In the genomic region with DNA sequence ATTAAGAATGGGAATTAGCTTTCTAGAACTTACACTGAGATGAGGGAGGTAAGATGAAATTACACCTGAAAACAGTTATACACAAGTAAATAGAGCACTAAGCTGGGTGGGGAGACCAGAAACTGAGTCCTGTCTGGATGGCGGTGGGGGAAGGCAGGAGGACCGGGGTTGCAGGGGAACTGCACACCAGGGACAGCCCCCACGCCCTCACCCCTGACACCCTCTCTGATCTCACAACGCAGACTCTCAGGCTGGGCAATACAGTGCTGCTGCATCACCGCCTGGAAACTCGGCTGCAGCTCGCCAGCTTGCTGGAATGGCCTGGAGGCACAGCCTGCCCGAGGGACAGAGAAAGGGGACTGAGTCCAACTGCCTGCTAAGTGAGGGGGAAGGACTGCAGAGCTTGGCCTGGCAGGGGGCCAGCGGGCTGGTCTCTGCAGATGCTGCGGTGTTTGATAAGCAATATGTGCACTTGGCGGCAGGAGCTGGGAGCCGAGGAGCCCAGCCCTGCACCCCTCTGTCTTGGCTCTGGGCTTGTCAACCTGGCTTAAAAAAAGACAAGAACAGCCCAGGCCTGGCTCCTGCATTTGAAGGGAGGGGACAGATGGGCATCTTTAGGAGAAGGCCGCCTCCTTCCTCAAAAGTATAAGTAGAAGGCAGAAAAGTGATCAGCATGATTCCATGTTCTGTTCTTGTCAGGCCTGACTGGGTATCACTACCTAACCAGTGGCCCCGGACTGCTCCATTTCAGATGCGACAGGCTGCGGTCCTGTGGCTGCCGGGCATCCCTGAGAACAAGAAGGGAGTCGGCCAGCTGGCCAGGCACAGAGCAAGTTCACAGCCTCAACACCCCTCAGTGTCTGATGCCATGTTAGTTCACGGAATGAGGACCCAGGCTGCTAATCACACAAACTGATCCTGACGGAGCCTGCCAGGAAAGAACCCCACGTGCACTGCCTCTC, we compare ENCODE assay signal across 1 cellular context.
TF ChIP-seq lines count a peak whose summit lies in the region.

No MANE protein-coding gene starts in this region.

TF ChIP-seq in HepG2, 621 proteins besides CTCF, POLR2A, EP300 and RAD21 (continued from another document):
- TF ChIP-seq, protein P1, sequence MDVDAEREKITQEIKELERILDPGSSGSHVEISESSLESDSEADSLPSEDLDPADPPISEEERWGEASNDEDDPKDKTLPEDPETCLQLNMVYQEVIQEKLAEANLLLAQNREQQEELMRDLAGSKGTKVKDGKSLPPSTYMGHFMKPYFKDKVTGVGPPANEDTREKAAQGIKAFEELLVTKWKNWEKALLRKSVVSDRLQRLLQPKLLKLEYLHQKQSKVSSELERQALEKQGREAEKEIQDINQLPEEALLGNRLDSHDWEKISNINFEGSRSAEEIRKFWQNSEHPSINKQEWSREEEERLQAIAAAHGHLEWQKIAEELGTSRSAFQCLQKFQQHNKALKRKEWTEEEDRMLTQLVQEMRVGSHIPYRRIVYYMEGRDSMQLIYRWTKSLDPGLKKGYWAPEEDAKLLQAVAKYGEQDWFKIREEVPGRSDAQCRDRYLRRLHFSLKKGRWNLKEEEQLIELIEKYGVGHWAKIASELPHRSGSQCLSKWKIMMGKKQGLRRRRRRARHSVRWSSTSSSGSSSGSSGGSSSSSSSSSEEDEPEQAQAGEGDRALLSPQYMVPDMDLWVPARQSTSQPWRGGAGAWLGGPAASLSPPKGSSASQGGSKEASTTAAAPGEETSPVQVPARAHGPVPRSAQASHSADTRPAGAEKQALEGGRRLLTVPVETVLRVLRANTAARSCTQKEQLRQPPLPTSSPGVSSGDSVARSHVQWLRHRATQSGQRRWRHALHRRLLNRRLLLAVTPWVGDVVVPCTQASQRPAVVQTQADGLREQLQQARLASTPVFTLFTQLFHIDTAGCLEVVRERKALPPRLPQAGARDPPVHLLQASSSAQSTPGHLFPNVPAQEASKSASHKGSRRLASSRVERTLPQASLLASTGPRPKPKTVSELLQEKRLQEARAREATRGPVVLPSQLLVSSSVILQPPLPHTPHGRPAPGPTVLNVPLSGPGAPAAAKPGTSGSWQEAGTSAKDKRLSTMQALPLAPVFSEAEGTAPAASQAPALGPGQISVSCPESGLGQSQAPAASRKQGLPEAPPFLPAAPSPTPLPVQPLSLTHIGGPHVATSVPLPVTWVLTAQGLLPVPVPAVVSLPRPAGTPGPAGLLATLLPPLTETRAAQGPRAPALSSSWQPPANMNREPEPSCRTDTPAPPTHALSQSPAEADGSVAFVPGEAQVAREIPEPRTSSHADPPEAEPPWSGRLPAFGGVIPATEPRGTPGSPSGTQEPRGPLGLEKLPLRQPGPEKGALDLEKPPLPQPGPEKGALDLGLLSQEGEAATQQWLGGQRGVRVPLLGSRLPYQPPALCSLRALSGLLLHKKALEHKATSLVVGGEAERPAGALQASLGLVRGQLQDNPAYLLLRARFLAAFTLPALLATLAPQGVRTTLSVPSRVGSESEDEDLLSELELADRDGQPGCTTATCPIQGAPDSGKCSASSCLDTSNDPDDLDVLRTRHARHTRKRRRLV (CRISPR knock-in tag; IDR thresholded peaks at IDR 0.05): no peak
- TF ChIP-seq, protein P2, sequence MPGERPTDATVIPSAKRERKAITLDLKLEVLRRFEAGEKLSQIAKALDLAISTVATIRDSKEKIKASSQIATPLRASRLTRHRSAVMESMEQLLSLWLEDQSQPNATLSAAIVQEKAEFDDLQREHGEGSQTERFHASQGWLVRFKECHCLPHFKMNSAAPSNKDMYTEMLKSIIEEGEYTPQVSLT (CRISPR knock-in tag; IDR thresholded peaks at IDR 0.05; ENCODE audit: borderline replicate concordance, low read depth): no peak
- TF ChIP-seq CAMTA2 (CRISPR knock-in tag; IDR thresholded peaks at IDR 0.05; ENCODE audit: borderline replicate concordance) (no peak), TGIF2 (CRISPR knock-in tag; IDR thresholded peaks at IDR 0.05) (no peak), ZNF335 (CRISPR knock-in tag; IDR thresholded peaks at IDR 0.05) (no peak)
